Comparison of ENCODE assay signal across 8 cellular contexts in the genomic region with DNA sequence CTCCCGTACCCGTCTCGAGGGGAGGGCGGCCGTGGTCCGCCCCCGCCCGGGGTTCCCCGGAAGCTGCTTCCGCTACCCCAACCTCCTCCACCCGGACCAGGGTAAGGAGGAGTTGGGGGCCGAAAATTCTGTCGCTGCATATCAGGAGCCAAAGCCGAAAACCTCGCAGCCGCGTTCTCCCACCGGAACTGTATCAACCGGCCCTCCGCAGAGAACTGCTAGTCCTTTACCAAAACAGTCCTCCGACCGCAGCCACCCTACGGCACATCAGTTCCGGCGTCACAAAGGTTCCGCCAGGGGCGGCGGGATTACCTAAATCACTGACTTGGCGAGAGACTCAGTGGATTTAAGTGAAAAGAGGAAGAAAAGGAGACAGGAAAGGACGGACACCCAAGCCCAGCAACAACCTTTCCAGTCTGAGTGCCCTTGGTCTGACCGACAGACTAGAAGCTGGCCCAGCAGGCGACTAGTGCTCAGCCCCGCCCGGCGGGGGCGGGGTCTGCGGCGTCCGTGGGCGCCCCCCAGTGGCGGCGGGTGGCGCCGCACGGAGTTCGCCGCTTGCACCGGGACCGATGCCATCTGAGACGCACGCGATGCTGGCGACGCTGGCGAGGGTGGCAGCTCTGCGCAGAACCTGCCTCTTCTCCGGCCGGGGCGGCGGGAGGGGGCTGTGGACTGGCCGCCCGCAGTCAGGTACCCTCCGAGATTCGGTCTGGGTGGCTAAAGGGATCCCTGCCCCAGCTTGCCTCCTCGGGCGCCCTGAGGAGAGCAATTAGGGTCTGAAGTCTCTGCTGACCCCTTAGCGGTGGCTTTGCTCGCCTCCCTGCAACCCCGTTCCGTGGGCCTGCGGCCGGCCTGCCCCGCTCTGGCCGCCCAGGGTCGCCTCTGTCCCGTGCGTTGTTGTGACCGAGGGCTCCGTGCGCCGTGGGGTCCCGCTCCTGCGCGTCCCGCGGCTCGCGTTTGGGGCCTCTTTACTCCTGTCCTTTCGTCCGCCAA. TPM values are rescaled to one million over a fixed set of nuclear protein-coding genes. Genes with fewer than 3 reads are reported as not detected.
DNase-seq lines count a peak whose midpoint lies in the region; ATAC-seq and TF ChIP-seq lines count a peak whose summit lies in the region.

A gene (minus strand): TSS at position 195 of the 996 bp plus-strand sequence. CDS start 55 bp downstream, at position 140.
A gene (plus strand): TSS at position 578 of the 996 bp plus-strand sequence.

- TF ChIP-seq CTCF in OCI-LY3 (IDR thresholded peaks at IDR 0.05; ENCODE audit: low read depth, low read length) (peak; percentile 84), epithelial cell of proximal tubule (conservative IDR thresholded peaks at IDR 0.05; ENCODE audit: low read depth, low read length) (peak; percentile 89)

- H3K9me3 ChIP-seq in OCI-LY3 (ENCODE audit: insufficient read depth, low read length) = no peaks in the 10 kb centered on the region

- peak within 1 kb of the TSS; percentile 100 for H2AFZ ChIP-seq in OCI-LY3 (ENCODE audit: low read depth, low read length)

- peak within 1 kb of the TSS; percentile 95 for H3K4me2 ChIP-seq in OCI-LY3 (ENCODE audit: low read length)

- peak; percentile 83 for DNase-seq in DMS153 (lab: John Stamatoyannopoulos, UW)
- DNase-seq in HuH-7 (ENCODE audit: low spot score) = peak; percentile 82
- DNase-seq in activated T-cell treated with anti-CD3 and anti-CD28 coated beads for 4 hours = peak; percentile 80
- DNase-seq in epithelial cell of proximal tubule (ENCODE audit: low read depth) = peak; percentile 67
- DNase-seq in mucosa of gallbladder (ENCODE audit: low spot score) = peak; percentile 86
- peak; percentile 75 for DNase-seq in stimulated activated CD8-positive, alpha-beta memory T cell treated with anti-CD3 and anti-CD28 coated beads, Interleukin-4, amount 100 ng/mL, for 24 hours (ENCODE audit: low read depth)

- H3K79me2 ChIP-seq in OCI-LY3 (ENCODE audit: low read length) = peaks cover 47% of the 10 kb centered on the region

- no peaks in the 10 kb centered on the region for H3K27me3 ChIP-seq in OCI-LY3 (ENCODE audit: low read depth, low read length)

- peak; percentile 91 for ATAC-seq in GM21526 (IDR thresholded peaks at IDR 0.05; ENCODE audit: low FRiP score, unreplicated experiment)

- H3K4me1 ChIP-seq in OCI-LY3 (ENCODE audit: low read length) = peaks cover 13% of the 10 kb centered on the region

- H3K4me3 ChIP-seq in OCI-LY3 (ENCODE audit: low read length) = peak within 1 kb of the TSS; percentile 95
- peak within 1 kb of the TSS; percentile 93 for H3K4me3 ChIP-seq in epithelial cell of proximal tubule (ENCODE audit: low read depth, low read length)

- H3K36me3 ChIP-seq in OCI-LY3 (replicated peaks; ENCODE audit: low read depth, low read length) = peaks cover 27% of the 10 kb centered on the region

- peaks cover 16% of the 10 kb centered on the region; the same call in 1 of the 2 replicates for H4K20me1 ChIP-seq in OCI-LY3 (ENCODE audit: insufficient read depth, low read length)

- peak within 1 kb of the TSS; percentile 94 for H3K9ac ChIP-seq in OCI-LY3 (ENCODE audit: low read length)

- peak within 1 kb of the TSS; percentile 72 for H3K27ac ChIP-seq in OCI-LY3 (ENCODE audit: low read length)

RNA-seq across cellular contexts. Expression of the first gene that starts in this region (rescaled TPM):
- total RNA-seq in epithelial cell of proximal tubule = 82.0 and 82.1 TPM in 2 replicates
- 36.1 TPM for total RNA-seq in mucosa of gallbladder

RNA-seq across cellular contexts. Expression of the second gene that starts in this region (rescaled TPM):
- total RNA-seq in epithelial cell of proximal tubule (3.8 and 4.4 TPM in 2 replicates), mucosa of gallbladder (7.6 TPM)

Comparison
In these comparisons a context has a peak if more than half of its experiments do, and no peak if none do; other contexts are left out.
1. Peak in every context shown above with its lines: DNase-seq, ATAC-seq, H3K4me3 ChIP-seq and H3K27ac ChIP-seq.